27 cellular contexts compared by ENCODE assay signal in the genomic region with DNA sequence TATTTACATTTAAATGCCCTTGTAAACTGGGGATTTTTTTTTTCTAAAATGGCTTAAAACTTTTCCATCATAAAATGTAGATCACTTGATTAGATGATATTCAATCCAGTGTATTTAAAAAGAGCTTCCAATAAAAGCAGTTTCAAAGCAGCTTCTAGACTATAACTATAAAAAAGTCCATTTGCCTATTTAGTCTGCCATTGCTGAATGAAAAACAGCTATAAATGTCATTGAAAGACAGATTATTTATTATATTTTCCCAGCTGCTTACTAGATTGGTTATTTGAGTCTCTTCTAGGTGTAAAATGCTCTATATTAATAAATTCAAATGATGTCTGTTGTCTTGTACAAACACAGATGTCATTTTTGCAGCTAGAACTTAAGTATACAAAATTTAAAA.
"Had no signal": no experiment of that assay in that cellular context is flagged by ENCODE, and none has a peak within 500 bp of the region (broad histone marks: within the 10 kb centered on the region; RNA-seq: fewer than 3 reads in every experiment).

No MANE protein-coding gene starts in this region.

- H2AFZ ChIP-seq: PC-9 had no signal

- DNase-seq: Kasumi-1, KG1, MG63, NCI-H1048, NCI-H1092 treated with DMSO at 0.1 percent for 48 hours, NCI-H1436, NCI-H146, NCI-H1694, NCI-H187, NCI-H2029 treated with DMSO at 0.1 percent for 48 hours, NCI-H2107, NCI-H2171, NCI-H226, NCI-H446 treated with DMSO at 0.1 percent for 48 hours, NCI-H510A, NCI-H524, NCI-H774, PC-9, SHP77, SIG-M5, SJCRH30, T-cell had no signal

- H3K36me3 ChIP-seq: MG63, SJCRH30 had no signal

- H3K4me2 ChIP-seq: PC-9 had no signal

- H3K27ac ChIP-seq: PC-9, RWPE1, SJCRH30, SK-N-MC had no signal

- H3K4me1 ChIP-seq: SJCRH30 had no signal

- H3K4me3 ChIP-seq: MG63, PC-9, SJCRH30, SK-N-MC had no signal

- ATAC-seq: Panc1, Right ventricle myocardium inferior, SK-N-SH treated with all-trans-retinoic acid at 6 μM for 48 hours, T-cell had no signal

- H3K9me3 ChIP-seq: MG63, SJCRH30 had no signal

- H3K27me3 ChIP-seq: MG63, SJCRH30 had no signal
